Comparison of ENCODE assay signal across 11 cellular contexts in the genomic region with DNA sequence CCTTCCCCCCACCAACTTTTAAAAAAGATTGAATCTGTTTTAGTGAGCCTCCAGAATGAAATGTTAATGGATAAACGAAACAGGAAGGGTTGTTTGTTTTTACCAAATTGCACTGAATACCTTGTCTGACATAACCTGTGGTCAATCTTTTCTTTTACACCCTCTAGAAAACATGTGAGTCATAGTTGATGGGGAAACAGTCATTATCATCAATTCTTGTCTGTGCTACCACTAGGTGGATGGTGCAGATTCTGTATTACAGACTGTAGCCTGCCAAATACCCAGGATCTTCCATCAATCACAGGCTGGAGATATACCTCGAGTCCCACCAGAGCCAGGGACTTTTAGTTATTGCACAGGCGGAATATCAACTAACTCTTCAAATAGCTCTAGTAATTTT. TPM values are rescaled to one million over a fixed set of nuclear protein-coding genes. Genes with fewer than 3 reads are reported as not detected.
DNase-seq lines count a peak whose midpoint lies in the region; ATAC-seq and TF ChIP-seq lines count a peak whose summit lies in the region.
"Had no signal": no experiment of that assay in that cellular context is flagged by ENCODE, and none has a peak within 500 bp of the region (broad histone marks: within the 10 kb centered on the region; RNA-seq: fewer than 3 reads in every experiment).

No MANE protein-coding gene starts in this region.

- no peak overlapping the region for H3K4me3 Mint-ChIP-seq in activated CD4-positive, alpha-beta memory T cell treated with anti-CD3 and anti-CD28 coated beads for 36 hours

- intact Hi-C loops in A673 (cut with micrococcal nuclease; ENCODE audit: unreplicated experiment) = no loop called here
- intact Hi-C loops in HCT116 (cut with micrococcal nuclease) = loop anchor here (10.0 kb wide), 1 partner anchor 144 kb away; no protein-coding TSS in a partner anchor
- intact Hi-C loops in PC-9 (cut with micrococcal nuclease; ENCODE audit: unreplicated experiment) = no loop called here
- intact Hi-C loops in activated CD4-positive, alpha-beta memory T cell treated with anti-CD3 and anti-CD28 coated beads for 36 hours (cut with micrococcal nuclease) = no loop called here

- TF ChIP-seq POLR2A in HCT116 (IDR thresholded peaks at IDR 0.05; ENCODE audit: borderline replicate concordance, extremely low read depth, insufficient read depth, insufficient read length) = no peak

- no peaks in the 10 kb centered on the region for H3K79me2 ChIP-seq in HCT116 (ENCODE audit: insufficient read depth, low read length)
- H3K79me2 ChIP-seq in PC-9 (ENCODE audit: low read depth) = no peaks in the 10 kb centered on the region

- H3K27me3 ChIP-seq in A673 (replicated peaks; ENCODE audit: insufficient read depth, low read depth, low read length, poor library complexity) (no peaks in the 10 kb centered on the region), HCT116 (ENCODE audit: insufficient read depth, low read length) (no peaks in the 10 kb centered on the region), PC-9 (ENCODE audit: insufficient read depth, low read depth) (no peaks in the 10 kb centered on the region)
- H3K27me3 ChIP-seq: thyroid gland had no signal

- ATAC-seq in HCT116 = peak; percentile 85
- ATAC-seq in SK-N-SH treated with all-trans-retinoic acid at 6 μM for 48 hours = no peak

- H3K4me1 Mint-ChIP-seq in activated CD4-positive, alpha-beta memory T cell treated with anti-CD3 and anti-CD28 coated beads for 36 hours (ENCODE audit: low read depth) = no peaks in the 10 kb centered on the region

- no TSS peak for BruUV-seq in A673 (replicated peaks; lab: Mats Ljungman, UMichigan)
- no TSS peak for BruUV-seq in HCT116 (replicated peaks; lab: Mats Ljungman, UMichigan)
- BruUV-seq in PC-9 (replicated peaks; lab: Mats Ljungman, UMichigan) = no TSS peak

- no peak overlapping the region for H3K9ac ChIP-seq in HCT116 (ENCODE audit: low read length)

- H3K9me3 ChIP-seq in A673 (ENCODE audit: low read depth, low read length, poor library complexity, severe bottlenecking) (no peaks in the 10 kb centered on the region), HCT116 (ENCODE audit: control insufficient read depth in 1 of 2, insufficient read depth in 1 of 2, low read depth in 1 of 2, low read length in 2 of 2) (no peaks in the 10 kb centered on the region), PC-9 (ENCODE audit: insufficient read depth, low read depth) (peaks cover 10% of the 10 kb centered on the region; the same call in 1 of the 2 replicates)
- H3K9me3 ChIP-seq: thyroid gland had no signal

- H2AFZ ChIP-seq in HCT116 (ENCODE audit: low read depth, low read length, poor library complexity, severe bottlenecking) (peak overlapping the region; percentile 43), PC-9 (no peak overlapping the region; the same call in 1 of the 2 replicates)

- no peak overlapping the region for H3K4me3 ChIP-seq in A673 (ENCODE audit: low read depth, low read length, poor library complexity, severe bottlenecking)
- no peak overlapping the region for H3K4me3 ChIP-seq in HCT116 (replicated peaks in 1 of 2; ENCODE audit: low read depth in 1 of 2, low read length in 2 of 2)
- H3K4me3 ChIP-seq in PC-9 = no peak overlapping the region
- no peak overlapping the region for H3K4me3 ChIP-seq in fibroblast of villous mesenchyme (ENCODE audit: low read depth, low read length)
- H3K4me3 ChIP-seq: thyroid gland had no signal

- no peaks in the 10 kb centered on the region for H3K9me2 ChIP-seq in HCT116 (ENCODE audit: insufficient read depth)
- H3K9me2 ChIP-seq in PC-9 (ENCODE audit: insufficient read depth) = no peaks in the 10 kb centered on the region

- no peak overlapping the region for H3K27ac ChIP-seq in A673 (ENCODE audit: low read depth, low read length, poor library complexity, severe bottlenecking)
- no peak overlapping the region for H3K27ac ChIP-seq in HCT116 (ENCODE audit: low read depth, low read length)
- H3K27ac ChIP-seq in PC-9 = no peak overlapping the region
- H3K27ac ChIP-seq: thyroid gland had no signal

- no peaks in the 10 kb centered on the region for H3K36me3 Mint-ChIP-seq in activated CD4-positive, alpha-beta memory T cell treated with anti-CD3 and anti-CD28 coated beads for 36 hours

- RAD21 ChIA-PET in HCT116 (lab: Charles Lee; ENCODE audit: low non-redundant PET in 1 of 2, low total read pairs in 2 of 2, uncharacterized antibody in 2 of 2, unreplicated experiment in 2 of 2) = no interaction called here

- H4K20me1 ChIP-seq in HCT116 (ENCODE audit: insufficient read depth) (no peaks in the 10 kb centered on the region), PC-9 (ENCODE audit: insufficient read depth) (no peaks in the 10 kb centered on the region)

- peak; percentile 33; the same call in 1 of the 2 replicates for TF ChIP-seq CTCF in A673 (conservative IDR thresholded peaks at IDR 0.05; ENCODE audit: low read depth, low read length)
- peak; percentile 13 to 45 (median 44); a peak in 5 of 6 replicates for TF ChIP-seq CTCF in HCT116 (IDR thresholded peaks at IDR 0.05 in 2 of 3, conservative IDR thresholded peaks at IDR 0.05 in 1 of 3; ENCODE audit: borderline replicate concordance in 1 of 3, insufficient read depth in 1 of 3, low read depth in 2 of 3, low read length in 2 of 3)
- TF ChIP-seq CTCF in PC-9 (conservative IDR thresholded peaks at IDR 0.05) = peak; percentile 49; the same call in 1 of the 2 replicates
- no peak for TF ChIP-seq CTCF in fibroblast of villous mesenchyme (IDR thresholded peaks at IDR 0.05; ENCODE audit: insufficient read depth, low read depth, low read length)

- no peak overlapping the region for H3K4me2 ChIP-seq in HCT116 (ENCODE audit: low read length)
- peak overlapping the region; percentile 43 for H3K4me2 ChIP-seq in PC-9

- no peaks in the 10 kb centered on the region for H3K27me3 Mint-ChIP-seq in activated CD4-positive, alpha-beta memory T cell treated with anti-CD3 and anti-CD28 coated beads for 36 hours

- peak; percentile 30 for TF ChIP-seq RAD21 in HCT116 (IDR thresholded peaks at IDR 0.05; ENCODE audit: low read depth)

- H3K27ac Mint-ChIP-seq in activated CD4-positive, alpha-beta memory T cell treated with anti-CD3 and anti-CD28 coated beads for 36 hours = no peak overlapping the region

- H3K36me3 ChIP-seq in A673 (ENCODE audit: insufficient read depth, low read length, poor library complexity, severe bottlenecking) (no peaks in the 10 kb centered on the region), HCT116 (ENCODE audit: control insufficient read depth in 1 of 2, insufficient read depth in 2 of 2, low read length in 2 of 2) (no peaks in the 10 kb centered on the region), PC-9 (ENCODE audit: low read depth) (no peaks in the 10 kb centered on the region)
- H3K36me3 ChIP-seq: thyroid gland had no signal

- POLR2A ChIA-PET in A673 (lab: Charles Lee; ENCODE audit: low non-redundant PET) (no interaction called here), HCT116 (lab: Charles Lee) (no interaction called here), PC-9 (lab: Charles Lee; ENCODE audit: unreplicated experiment) (interaction anchor here (0.7 kb wide), 1 partner anchor 167 kb away, joined by 3 read pairs; no protein-coding TSS in a partner anchor)
- POLR2A ChIA-PET in activated CD4-positive, alpha-beta memory T cell treated with anti-CD3 and anti-CD28 coated beads for 36 hours (lab: Charles Lee) = no interaction called here

- H3K4me1 ChIP-seq in A673 (ENCODE audit: insufficient read depth, low read length, poor library complexity, severe bottlenecking) (no peaks in the 10 kb centered on the region), HCT116 (ENCODE audit: control insufficient read depth in 1 of 2, insufficient read depth in 2 of 2, low read length in 2 of 2) (peaks cover 0 to 6% of the 10 kb centered on the region in 2 experiments; a peak in 1 of 4 replicates), PC-9 (replicated peaks; ENCODE audit: insufficient read depth) (peaks cover 5% of the 10 kb centered on the region)
- H3K4me1 ChIP-seq: thyroid gland had no signal

- peak; percentile 14 for DNase-seq in A673 (ENCODE audit: low spot score)
- peak; percentile 15 for DNase-seq in HCT116 (ENCODE audit: low read depth, low spot score)
- DNase-seq in PC-9 = peak in 1 of 2 experiments; percentile 76
- DNase-seq in fibroblast of villous mesenchyme (ENCODE audit: low read depth) = peak; percentile 5
- no peak for DNase-seq in NCI-H446 treated with DMSO at 0.1 percent for 48 hours (lab: John Stamatoyannopoulos, UW)
- no peak for DNase-seq in T1000 (lab: John Stamatoyannopoulos, UW)
- DNase-seq in activated CD4-positive, alpha-beta memory T cell treated with anti-CD3 and anti-CD28 coated beads for 36 hours = no peak
- DNase-seq: NCI-H526, retina, thyroid gland had no signal

- H3K9me3 Mint-ChIP-seq in activated CD4-positive, alpha-beta memory T cell treated with anti-CD3 and anti-CD28 coated beads for 36 hours = peaks cover 16% of the 10 kb centered on the region

- CTCF ChIA-PET in A673 (lab: Charles Lee) (no interaction called here), HCT116 (lab: Charles Lee) (no interaction called here), PC-9 (lab: Charles Lee) (no interaction called here)
- CTCF ChIA-PET in activated CD4-positive, alpha-beta memory T cell treated with anti-CD3 and anti-CD28 coated beads for 36 hours (lab: Charles Lee) = no interaction called here

- no peaks in the 10 kb centered on the region for H3F3A ChIP-seq in PC-9 (ENCODE audit: insufficient read depth, low read depth)

TF ChIP-seq in HCT116, 20 proteins besides CTCF, POLR2A, EP300 and RAD21 (continues in another document):
- TF ChIP-seq ELF1 (IDR thresholded peaks at IDR 0.05; ENCODE audit: borderline replicate concordance, low read depth) (no peak), EZH2 (IDR thresholded peaks at IDR 0.05) (no peak), SP1 (IDR thresholded peaks at IDR 0.05; ENCODE audit: low read depth) (0 out of 2 replicates have a peak, but pooled peaks have one; percentile 32)
- TF ChIP-seq, protein P1, sequence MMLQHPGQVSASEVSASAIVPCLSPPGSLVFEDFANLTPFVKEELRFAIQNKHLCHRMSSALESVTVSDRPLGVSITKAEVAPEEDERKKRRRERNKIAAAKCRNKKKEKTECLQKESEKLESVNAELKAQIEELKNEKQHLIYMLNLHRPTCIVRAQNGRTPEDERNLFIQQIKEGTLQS (IDR thresholded peaks at IDR 0.05) = 0 out of 2 replicates have a peak, but pooled peaks have one; percentile 36

TF ChIP-seq in SK-N-SH treated with all-trans-retinoic acid at 6 μM for 48 hours, 23 proteins besides CTCF, POLR2A, EP300 and RAD21 (continues in another document):
- no peak for TF ChIP-seq ZFP3 (CRISPR knock-in tag; IDR thresholded peaks at IDR 0.05)
- TF ChIP-seq ISL1 (CRISPR knock-in tag; IDR thresholded peaks at IDR 0.05) = no peak

RNA-seq across cellular contexts. Expression of a gene that starts 29.5 kb away (rescaled TPM):
- 10.4 and 11.5 TPM in 2 replicates for total RNA-seq in A673 (2021)
- total RNA-seq in HCT116 (2021; ENCODE audit: unreplicated experiment) = 24.0 TPM
- polyA plus RNA-seq in HCT116 (2012) = 17.1 and 20.8 TPM in 2 replicates
- 4.8 and 7.0 TPM in 2 replicates for total RNA-seq in PC-9 (2021)
- total RNA-seq in fibroblast of villous mesenchyme = 12.2 and 13.8 TPM in 2 replicates
- under 1 TPM; 0.48 to 0.52 TPM for total RNA-seq in activated CD4-positive, alpha-beta memory T cell treated with anti-CD3 and anti-CD28 coated beads for 36 hours

Comparison
In these comparisons a context has a peak if more than half of its experiments do, and no peak if none do; other contexts are left out.
1. DNase-seq: peak in A673 (single experiment), HCT116 (single experiment) and fibroblast of villous mesenchyme (single experiment); none in NCI-H446 treated with DMSO at 0.1 percent for 48 hours (single experiment), T1000 (single experiment) and activated CD4-positive, alpha-beta memory T cell treated with anti-CD3 and anti-CD28 coated beads for 36 hours (single experiment).